In genomic region chr4:107279729-107280128, GRCh38 we compare ENCODE assay signal across 16 cellular contexts.
DNase-seq lines count a peak whose midpoint lies in the region; ATAC-seq and TF ChIP-seq lines count a peak whose summit lies in the region.
"Had no signal": no experiment of that assay in that cellular context is flagged by ENCODE, and none has a peak within 500 bp of the region (broad histone marks: within the 10 kb centered on the region; RNA-seq: fewer than 3 reads in every experiment).

No MANE protein-coding gene starts in this region.

- intact Hi-C loops in thyroid gland (cut with DNase I): no loop called here
- intact Hi-C loops in activated CD8-positive, alpha-beta T cell treated with anti-CD3 and anti-CD28 coated beads for 36 hours (cut with micrococcal nuclease): no loop called here

- H3K4me1 ChIP-seq in thyroid gland (no peaks in the 10 kb centered on the region), MM.1S (ENCODE audit: low read length) (no peaks in the 10 kb centered on the region)
- H3K4me1 ChIP-seq: pancreas had no signal

- TF ChIP-seq CTCF in fibroblast of the aortic adventitia (IDR thresholded peaks at IDR 0.05; ENCODE audit: insufficient read depth, low read length) (no peak), thyroid gland (IDR thresholded peaks at IDR 0.05) (no peak), MM.1S (IDR thresholded peaks at IDR 0.05; ENCODE audit: low read length) (no peak)
- no peak for TF ChIP-seq CTCF in activated CD8-positive, alpha-beta T cell treated with anti-CD3 and anti-CD28 coated beads for 36 hours (IDR thresholded peaks at IDR 0.05)

- H3K27me3 ChIP-seq in thyroid gland: no peaks in the 10 kb centered on the region
- H3K27me3 ChIP-seq in MM.1S (replicated peaks; ENCODE audit: insufficient read depth, low read length): no peaks in the 10 kb centered on the region
- H3K27me3 ChIP-seq: pancreas had no signal

- H3K79me2 ChIP-seq in MM.1S (ENCODE audit: low read length): no peaks in the 10 kb centered on the region

- no peaks in the 10 kb centered on the region for H3F3A ChIP-seq in MM.1S (ENCODE audit: insufficient read depth, low read length)

- no peak overlapping the region for H2AFZ ChIP-seq in MM.1S (ENCODE audit: low read length)

- H3K27me3 Mint-ChIP-seq in activated CD8-positive, alpha-beta T cell treated with anti-CD3 and anti-CD28 coated beads for 36 hours: no peaks in the 10 kb centered on the region

- no peak overlapping the region for H3K4me2 ChIP-seq in MM.1S (ENCODE audit: low read depth, low read length)

- H3K4me3 ChIP-seq in fibroblast of the aortic adventitia (ENCODE audit: low read depth, low read length) (no peak overlapping the region), thyroid gland (replicated peaks in 1 of 3) (no peak overlapping the region), MM.1S (ENCODE audit: low read length) (no peak overlapping the region)
- H3K4me3 ChIP-seq: pancreas had no signal

- H3K9me3 Mint-ChIP-seq in activated CD8-positive, alpha-beta T cell treated with anti-CD3 and anti-CD28 coated beads for 36 hours: no peaks in the 10 kb centered on the region
- H3K9me3 Mint-ChIP-seq: activated T-helper 1 cell treated with anti-CD3 and anti-CD28 coated beads, Interleukin-12 subunit alpha, Interleukin-12 subunit beta, Interleukin-2, Interleukin-4 antibody, amounts not matched to agents 30 ng/mL and 10 ng/mL and 1 ng/mL, durations not matched to agents 14 hours and 24 hours and 36 hours; endodermal cell had no signal

- no peaks in the 10 kb centered on the region for H3K4me1 Mint-ChIP-seq in activated CD8-positive, alpha-beta T cell treated with anti-CD3 and anti-CD28 coated beads for 36 hours (ENCODE audit: low read depth)

- H3K9ac ChIP-seq in MM.1S (ENCODE audit: low read length): no peak overlapping the region

- H4K20me1 ChIP-seq in MM.1S (ENCODE audit: insufficient read depth, low read length): no peaks in the 10 kb centered on the region

- H3K9me3 ChIP-seq in thyroid gland (no peaks in the 10 kb centered on the region), MM.1S (replicated peaks; ENCODE audit: insufficient read depth, low read length) (no peaks in the 10 kb centered on the region)
- H3K9me3 ChIP-seq: pancreas had no signal

- POLR2A ChIA-PET in activated CD8-positive, alpha-beta T cell treated with anti-CD3 and anti-CD28 coated beads for 36 hours (lab: Charles Lee): no interaction called here

- H3K36me3 Mint-ChIP-seq in activated CD8-positive, alpha-beta T cell treated with anti-CD3 and anti-CD28 coated beads for 36 hours (ENCODE audit: low read depth): no peaks in the 10 kb centered on the region

- TF ChIP-seq POLR2A in thyroid gland (IDR thresholded peaks at IDR 0.05): no peak

- H3K27ac Mint-ChIP-seq in activated CD8-positive, alpha-beta T cell treated with anti-CD3 and anti-CD28 coated beads for 36 hours: no peak overlapping the region
- H3K27ac Mint-ChIP-seq: activated T-helper 1 cell treated with anti-CD3 and anti-CD28 coated beads, Interleukin-12 subunit alpha, Interleukin-12 subunit beta, Interleukin-2, Interleukin-4 antibody, amounts not matched to agents 30 ng/mL and 10 ng/mL and 1 ng/mL, durations not matched to agents 14 hours and 24 hours and 36 hours; endodermal cell had no signal

- DNase-seq in A172 (ENCODE audit: low spot score) (peak; percentile 33), HCEC 1CT (peak; percentile 61), SW480 (ENCODE audit: low spot score) (peak; percentile 1), fibroblast of the aortic adventitia (ENCODE audit: low read depth) (peak; percentile 40), thyroid gland (no peak), SKM-1 treated with dmso at 0.1 percent for 144 hours (lab: John Stamatoyannopoulos, UW; ENCODE audit: unreplicated experiment) (no peak), MM.1S (no peak)
- no peak for DNase-seq in activated CD8-positive, alpha-beta T cell treated with anti-CD3 and anti-CD28 coated beads for 36 hours
- DNase-seq: activated CD4-positive, alpha-beta T cell treated with anti-CD3 and anti-CD28 coated beads, Interleukin-2, amount 50 U/mL, for 1 hour; anterior cingulate cortex; DMS79 treated with DMSO at 0.1 percent for 48 hours; endodermal cell; NCI-H2171 treated with DMSO at 0.1 percent for 48 hours; pancreas; T-helper 2 cell had no signal

- no peak overlapping the region for H3K27ac ChIP-seq in thyroid gland
- H3K27ac ChIP-seq in MM.1S (ENCODE audit: low read length): no peak overlapping the region
- H3K27ac ChIP-seq: pancreas had no signal

- CTCF ChIA-PET in activated CD8-positive, alpha-beta T cell treated with anti-CD3 and anti-CD28 coated beads for 36 hours (lab: Charles Lee): interaction anchor here (0.6 kb wide), 1 partner anchor 19 kb away, joined by 3 read pairs; no protein-coding TSS in a partner anchor

- H3K36me3 ChIP-seq in thyroid gland (no peaks in the 10 kb centered on the region), MM.1S (replicated peaks; ENCODE audit: insufficient read depth, low read length) (no peaks in the 10 kb centered on the region)
- H3K36me3 ChIP-seq: pancreas had no signal

- H3K9me2 ChIP-seq in MM.1S (replicated peaks; ENCODE audit: insufficient read depth, low read length): no peaks in the 10 kb centered on the region

- ATAC-seq in activated CD8-positive, alpha-beta T cell treated with anti-CD3 and anti-CD28 coated beads for 36 hours: no peak
- ATAC-seq: pancreas had no signal

- no peak overlapping the region for H3K4me3 Mint-ChIP-seq in activated CD8-positive, alpha-beta T cell treated with anti-CD3 and anti-CD28 coated beads for 36 hours
- H3K4me3 Mint-ChIP-seq: activated T-helper 1 cell treated with anti-CD3 and anti-CD28 coated beads, Interleukin-12 subunit alpha, Interleukin-12 subunit beta, Interleukin-2, Interleukin-4 antibody, amounts not matched to agents 30 ng/mL and 10 ng/mL and 1 ng/mL, durations not matched to agents 14 hours and 24 hours and 36 hours; endodermal cell had no signal

Comparison
In these comparisons a context has a peak if more than half of its experiments do, and no peak if none do; other contexts are left out.
1. DNase-seq: peak in A172 (single experiment), HCEC 1CT (single experiment), SW480 (single experiment) and fibroblast of the aortic adventitia (single experiment); none in thyroid gland (0 of 2), SKM-1 treated with dmso at 0.1 percent for 144 hours (single experiment), activated CD8-positive, alpha-beta T cell treated with anti-CD3 and anti-CD28 coated beads for 36 hours (single experiment) and MM.1S (single experiment).